20 cellular contexts compared by ENCODE assay signal in genomic region chr10:62394556-62395018, GRCh38. TPM values are rescaled to one million over a fixed set of nuclear protein-coding genes. Genes with fewer than 3 reads are reported as not detected.
"Had no signal": no experiment of that assay in that cellular context is flagged by ENCODE, and none has a peak within 500 bp of the region (broad histone marks: within the 10 kb centered on the region; RNA-seq: fewer than 3 reads in every experiment).

No MANE protein-coding gene starts in this region.

- H3K27ac ChIP-seq: adrenal gland, gastrocnemius medialis, heart left ventricle, left lung, pancreas, transverse colon, vagina had no signal

- H3K9me3 Mint-ChIP-seq: activated CD4-positive, alpha-beta T cell treated with anti-CD3 and anti-CD28 coated beads, Interleukin-2, amount 10 ng/mL, durations not matched to agents 24 days and 14 days; activated naive CD4-positive, alpha-beta T cell treated with anti-CD3 and anti-CD28 coated beads, Interleukin-2, amount 50 U/mL, for 24 hours; dendritic cell treated with granulocyte-macrophage colony-stimulating factor and Interleukin-4, amounts not matched to agents 40 ng/mL and 50 ng/mL, for 4 days; effector memory CD8-positive, alpha-beta T cell had no signal

- H3K9me3 ChIP-seq: adrenal gland, gastrocnemius medialis, heart left ventricle, left lung, mucosa of descending colon, pancreas, transverse colon, vagina had no signal

- H3K27me3 ChIP-seq: adrenal gland, gastrocnemius medialis, heart left ventricle, left lung, pancreas, transverse colon, vagina had no signal

- H3K36me3 Mint-ChIP-seq: activated naive CD4-positive, alpha-beta T cell treated with anti-CD3 and anti-CD28 coated beads, Interleukin-2, amount 50 U/mL, for 24 hours; naive thymus-derived CD4-positive, alpha-beta T cell; stimulated activated memory B cell treated with anti-CD40 and anti-IgM and Interleukin-4, amounts not matched to agents 10 μg/mL and 1 μg/mL and 100 μg/mL, for 72 hours had no signal

- DNase-seq: activated CD4-positive, alpha-beta T cell treated with anti-CD3 and anti-CD28 coated beads, Interleukin-2, amount 10 ng/mL, durations not matched to agents 24 days and 14 days; activated CD8-positive, alpha-beta memory T cell treated with anti-CD3 and anti-CD28 coated beads, Interleukin-2, amount 50 U/mL, for 4 hours; activated CD8-positive, alpha-beta T cell treated with anti-CD3 and anti-CD28 coated beads, Interleukin-2, amount 10 ng/mL, durations not matched to agents 7 days and 5 days; activated effector memory CD4-positive, alpha-beta T cell treated with anti-CD3 and anti-CD28 coated beads, Interleukin-2, amount 50 U/mL, for 16 hours; activated T-cell treated with anti-CD3 and anti-CD28 coated beads, Interleukin-2, amount 50 U/mL, for 48 hours; adrenal gland; central memory CD4-positive, alpha-beta T cell; effector memory CD8-positive, alpha-beta T cell; gastrocnemius medialis; heart left ventricle; left lung; mucosa of descending colon; naive thymus-derived CD4-positive, alpha-beta T cell; pancreas; T-helper 17 cell; transverse colon had no signal

- H3K4me3 Mint-ChIP-seq: activated CD4-positive, alpha-beta T cell treated with anti-CD3 and anti-CD28 coated beads, Interleukin-2, amount 10 ng/mL, durations not matched to agents 24 days and 14 days; activated CD8-positive, alpha-beta T cell treated with anti-CD3 and anti-CD28 coated beads, Interleukin-2, amount 10 ng/mL, durations not matched to agents 7 days and 5 days; activated naive CD4-positive, alpha-beta T cell treated with anti-CD3 and anti-CD28 coated beads, Interleukin-2, amount 50 U/mL, for 24 hours; dendritic cell treated with granulocyte-macrophage colony-stimulating factor and Interleukin-4, amounts not matched to agents 40 ng/mL and 50 ng/mL, for 4 days; effector memory CD8-positive, alpha-beta T cell; naive thymus-derived CD4-positive, alpha-beta T cell; stimulated activated memory B cell treated with anti-CD40 and anti-IgM and Interleukin-4, amounts not matched to agents 10 μg/mL and 1 μg/mL and 100 μg/mL, for 72 hours; T-helper 17 cell had no signal

- H3K4me1 ChIP-seq: adrenal gland, gastrocnemius medialis, heart left ventricle, left lung, pancreas, transverse colon, vagina had no signal

- H3K27ac Mint-ChIP-seq: activated CD4-positive, alpha-beta T cell treated with anti-CD3 and anti-CD28 coated beads, Interleukin-2, amount 10 ng/mL, durations not matched to agents 24 days and 14 days; activated CD8-positive, alpha-beta T cell treated with anti-CD3 and anti-CD28 coated beads, Interleukin-2, amount 10 ng/mL, durations not matched to agents 7 days and 5 days; activated naive CD4-positive, alpha-beta T cell treated with anti-CD3 and anti-CD28 coated beads, Interleukin-2, amount 50 U/mL, for 24 hours; dendritic cell treated with granulocyte-macrophage colony-stimulating factor and Interleukin-4, amounts not matched to agents 40 ng/mL and 50 ng/mL, for 4 days; effector memory CD8-positive, alpha-beta T cell; naive thymus-derived CD4-positive, alpha-beta T cell; stimulated activated memory B cell treated with anti-CD40 and anti-IgM and Interleukin-4, amounts not matched to agents 10 μg/mL and 1 μg/mL and 100 μg/mL, for 72 hours; T-helper 17 cell had no signal

- ATAC-seq: activated CD8-positive, alpha-beta T cell treated with anti-CD3 and anti-CD28 coated beads, Interleukin-2, amount 10 ng/mL, durations not matched to agents 7 days and 5 days; effector memory CD8-positive, alpha-beta T cell; gastrocnemius medialis; heart left ventricle; left lung; mucosa of descending colon; naive thymus-derived CD4-positive, alpha-beta T cell; pancreas; stimulated activated memory B cell treated with anti-CD40 and anti-IgM and Interleukin-4, amounts not matched to agents 10 μg/mL and 1 μg/mL and 100 μg/mL, for 72 hours; T-helper 17 cell had no signal

- H3K4me1 Mint-ChIP-seq: activated CD4-positive, alpha-beta T cell treated with anti-CD3 and anti-CD28 coated beads, Interleukin-2, amount 10 ng/mL, durations not matched to agents 24 days and 14 days; activated naive CD4-positive, alpha-beta T cell treated with anti-CD3 and anti-CD28 coated beads, Interleukin-2, amount 50 U/mL, for 24 hours; naive thymus-derived CD4-positive, alpha-beta T cell; stimulated activated memory B cell treated with anti-CD40 and anti-IgM and Interleukin-4, amounts not matched to agents 10 μg/mL and 1 μg/mL and 100 μg/mL, for 72 hours had no signal

- H3K4me3 ChIP-seq: adrenal gland, gastrocnemius medialis, heart left ventricle, left lung, mucosa of descending colon, pancreas, transverse colon, vagina had no signal

- H3K36me3 ChIP-seq: adrenal gland, gastrocnemius medialis, heart left ventricle, left lung, pancreas, transverse colon, vagina had no signal

RNA-seq across cellular contexts. Expression of gene ZNF365, which starts 20.4 kb away (rescaled TPM):
- total RNA-seq: activated CD4-positive, alpha-beta T cell treated with anti-CD3 and anti-CD28 coated beads, Interleukin-2, amount 10 ng/mL, durations not matched to agents 24 days and 14 days; activated CD8-positive, alpha-beta T cell treated with anti-CD3 and anti-CD28 coated beads, Interleukin-2, amount 10 ng/mL, durations not matched to agents 7 days and 5 days; gastrocnemius medialis; transverse colon had no signal
- polyA plus RNA-seq: naive thymus-derived CD4-positive, alpha-beta T cell had no signal
